In genomic region chr19:39788244-39788643, GRCh38 we compare ENCODE assay signal across 30 cellular contexts. TPM values are rescaled to one million over a fixed set of nuclear protein-coding genes. Genes with fewer than 3 reads are reported as not detected.
A peak's percentile ranks its signal among the peaks of the same experiment; 100 is the strongest.
DNase-seq lines count a peak whose midpoint lies in the region; ATAC-seq, FAIRE-seq and TF ChIP-seq lines count a peak whose summit lies in the region.
"Had no signal": no experiment of that assay in that cellular context is flagged by ENCODE, and none has a peak within 500 bp of the region (broad histone marks: within the 10 kb centered on the region; RNA-seq: fewer than 3 reads in every experiment).

No MANE protein-coding gene starts in this region.

- CTCF ChIA-PET in A549 (lab: Yijun Ruan, JAX): interaction anchor here (0.9 to 2.9 kb wide), 9 partner anchors 12 to 182 kb away, joined by 3 to 33 read pairs (median 4); partner anchors contain the start of genes FBL and PSMC4

- H3K4me2 ChIP-seq in A549 (no peak overlapping the region), Karpas-422 (ENCODE audit: low read depth, low read length, poor library complexity, severe bottlenecking) (no peak overlapping the region)
- H3K4me2 ChIP-seq: BLaER1 had no signal

- H3K4me1 ChIP-seq in A549 (no peaks in the 10 kb centered on the region), Karpas-422 (ENCODE audit: low read length) (no peaks in the 10 kb centered on the region)
- H3K4me1 ChIP-seq: BE2C, BLaER1 had no signal

- H3K9ac ChIP-seq in Karpas-422 (ENCODE audit: low read length): no peak overlapping the region
- H3K9ac ChIP-seq: BLaER1 had no signal

- no peak overlapping the region for H2AFZ ChIP-seq in Karpas-422 (ENCODE audit: low read length)

- H3K4me3 ChIP-seq in A549: no peak overlapping the region
- H3K4me3 ChIP-seq in Karpas-422 (ENCODE audit: low read length): no peak overlapping the region
- H3K4me3 ChIP-seq: BLaER1, GM12878 had no signal

- 0 out of 2 replicates have a peak, but pooled peaks cover 4% of the 10 kb centered on the region for H3K27me3 ChIP-seq in Karpas-422 (ENCODE audit: low read length)
- H3K27me3 ChIP-seq: BLaER1 had no signal

- POLR2A ChIA-PET in A549 (lab: Yijun Ruan, JAX): no interaction called here

- ATAC-seq in A549 (no peak), HG03108 (IDR thresholded peaks at IDR 0.05; ENCODE audit: unreplicated experiment) (no peak), GM19452 (IDR thresholded peaks at IDR 0.05; ENCODE audit: unreplicated experiment) (no peak)
- ATAC-seq: GM12878 had no signal

- H3K27ac ChIP-seq in A549 (no peak overlapping the region), Karpas-422 (ENCODE audit: low read length) (no peak overlapping the region)
- H3K27ac ChIP-seq: BLaER1 had no signal

- no peak for TF ChIP-seq EP300 in A549 (IDR thresholded peaks at IDR 0.05)

- H3K9me3 ChIP-seq in A549 (peaks cover 42% of the 10 kb centered on the region), Karpas-422 (ENCODE audit: low read length) (peaks cover 16% of the 10 kb centered on the region)
- H3K9me3 ChIP-seq: BE2C had no signal

- DNase-seq in A549 (ENCODE audit: low read depth in 1 of 2, low spot score in 1 of 2): no peak
- DNase-seq in Karpas-422: peak; percentile 47
- no peak for DNase-seq in stimulated activated CD4-positive, alpha-beta T cell treated with anti-CD3 and anti-CD28 coated beads, Interleukin-4, amount 100 ng/mL, for 1 hour
- DNase-seq: 8988T; ACHN; BE2C; C1 segment of cervical spinal cord; CD4-positive, alpha-beta memory T cell; CD4-positive, CD25-positive, alpha-beta regulatory T cell; CD8-positive, alpha-beta memory T cell; COR-L47; DMS 273 treated with DMSO at 0.1 percent for 48 hours; DMS153; DMS53; DMS79; DND-41; EL; GDM1 had no signal

- no peak for TF ChIP-seq POLR2A in A549 (IDR thresholded peaks at IDR 0.05; ENCODE audit: low read length)

- no peak for TF ChIP-seq RAD21 in A549 (conservative IDR thresholded peaks at IDR 0.05 in 1 of 2, IDR thresholded peaks at IDR 0.05 in 1 of 2)

- no peaks in the 10 kb centered on the region for H4K20me1 ChIP-seq in Karpas-422 (ENCODE audit: insufficient read depth, low read depth, low read length)
- H4K20me1 ChIP-seq: BLaER1 had no signal

- no peaks in the 10 kb centered on the region for H3K9me2 ChIP-seq in Karpas-422 (replicated peaks; ENCODE audit: insufficient read depth, low read length)

- peaks cover 3% of the 10 kb centered on the region; the same call in 1 of the 2 replicates for H3K36me3 ChIP-seq in Karpas-422 (ENCODE audit: insufficient read depth, low read length)
- H3K36me3 ChIP-seq: BE2C, BLaER1 had no signal

- peak; percentile 16 for FAIRE-seq in A204.1 (lab: Jason Lieb, UNC)
- peak; percentile 68 for FAIRE-seq in A549 (lab: Jason Lieb, UNC)
- FAIRE-seq: GM12878, GM12892, GM18507 had no signal

- H3K79me2 ChIP-seq in Karpas-422 (ENCODE audit: low read length): no peaks in the 10 kb centered on the region

- no peak for TF ChIP-seq CTCF in A549 (IDR thresholded peaks at IDR 0.05)

TF ChIP-seq in A549, 52 proteins besides CTCF, POLR2A, EP300 and RAD21:
- TF ChIP-seq RNF2 (IDR thresholded peaks at IDR 0.05; ENCODE audit: borderline replicate concordance, low read depth) (no peak), HEYL (CRISPR knock-in tag; IDR thresholded peaks at IDR 0.05) (no peak), EHF (CRISPR knock-in tag; IDR thresholded peaks at IDR 0.05) (no peak), MAX (IDR thresholded peaks at IDR 0.05) (no peak), HOXB13 (CRISPR knock-in tag; IDR thresholded peaks at IDR 0.05; ENCODE audit: low read depth) (no peak), RFX5 (IDR thresholded peaks at IDR 0.05) (no peak), ZC3H11A (IDR thresholded peaks at IDR 0.05) (no peak), USF2 (IDR thresholded peaks at IDR 0.05) (no peak), PHF8 (IDR thresholded peaks at IDR 0.05; ENCODE audit: borderline replicate concordance, low read depth) (no peak), CEBPB (IDR thresholded peaks at IDR 0.05) (no peak), NFE2L2 (conservative IDR thresholded peaks at IDR 0.05; ENCODE audit: low read length) (no peak), ZSCAN20 (CRISPR knock-in tag; IDR thresholded peaks at IDR 0.05) (no peak), BHLHE40 (IDR thresholded peaks at IDR 0.05; ENCODE audit: low read depth, low read length) (no peak), JUNB (IDR thresholded peaks at IDR 0.05) (no peak), BCL3 (IDR thresholded peaks at IDR 0.05) (no peak), EHMT2 (IDR thresholded peaks at IDR 0.05; ENCODE audit: low read depth) (no peak), NPAS2 (CRISPR knock-in tag; IDR thresholded peaks at IDR 0.05; ENCODE audit: borderline replicate concordance) (no peak)

RNA-seq across cellular contexts. Expression of gene LEUTX, which starts 9.6 kb away (rescaled TPM):
- polyA plus RNA-seq in A549 (2011; rRNA removed) (not detected in 2 replicates), A549 (2017; fragmentation: RNase III; extraction: RNeasy Plus Mini Kit Qiagen cat#74134 plus additional on column Dnase treatment) (not detected in 3 replicates)
- polyA plus RNA-seq in A549 (2012; cell fraction: cytosol; rRNA removed): 0.06 TPM in 1 of 2 replicates, not detected in the other
- not detected in 2 replicates for polyA plus RNA-seq in A549 (2012; cell fraction: nucleus; rRNA removed)
- polyA minus RNA-seq in A549 (2011; rRNA and poly(A)+ RNA removed): not detected in 2 replicates
- total RNA-seq in Karpas-422 (2014; rRNA removed; shearing (Covaris generic); ENCODE audit: low replicate concordance): not detected in 2 replicates
- total RNA-seq: A673; CD4-positive, alpha-beta memory T cell; CD4-positive, CD25-positive, alpha-beta regulatory T cell; CD8-positive, alpha-beta memory T cell; Daoy; G401; GM12878 had no signal
- polyA plus RNA-seq: AG04450; CD14-positive monocyte; CD4-positive, alpha-beta memory T cell; CD4-positive, CD25-positive, alpha-beta regulatory T cell; CD8-positive, alpha-beta memory T cell had no signal

RNA-seq across cellular contexts. Expression of gene DYRK1B, which starts 45.7 kb away (rescaled TPM):
- polyA plus RNA-seq in A549 (2011; rRNA removed) (13.8 and 17.3 TPM in 2 replicates), A549 (2017; fragmentation: RNase III; extraction: RNeasy Plus Mini Kit Qiagen cat#74134 plus additional on column Dnase treatment) (12.9 to 21.2 TPM (median 18.6 TPM) in 3 replicates)
- 10.5 and 14.7 TPM in 2 replicates for polyA plus RNA-seq in A549 (2012; cell fraction: cytosol; rRNA removed)
- polyA plus RNA-seq in A549 (2012; cell fraction: nucleus; rRNA removed): 43.9 and 45.3 TPM in 2 replicates
- 37.2 and 47.0 TPM in 2 replicates for polyA minus RNA-seq in A549 (2011; rRNA and poly(A)+ RNA removed)
- total RNA-seq in Karpas-422 (2014; rRNA removed; shearing (Covaris generic); ENCODE audit: low replicate concordance): 10.9 and 30.3 TPM in 2 replicates

RNA-seq across cellular contexts. Expression of gene CLC, which starts 50.4 kb away (rescaled TPM):
- polyA plus RNA-seq in A549 (2011; rRNA removed): not detected in 2 replicates
- not detected in 2 replicates for polyA plus RNA-seq in A549 (2012; cell fraction: cytosol; rRNA removed)
- not detected in 2 replicates for polyA plus RNA-seq in A549 (2012; cell fraction: nucleus; rRNA removed)
- not detected in 3 replicates for polyA plus RNA-seq in A549 (2017; fragmentation: RNase III; extraction: RNeasy Plus Mini Kit Qiagen cat#74134 plus additional on column Dnase treatment)
- not detected in 2 replicates for polyA minus RNA-seq in A549 (2011; rRNA and poly(A)+ RNA removed)
- not detected in 2 replicates for total RNA-seq in Karpas-422 (2014; rRNA removed; shearing (Covaris generic); ENCODE audit: low replicate concordance)
- total RNA-seq: A673; CD8-positive, alpha-beta memory T cell; Daoy; G401 had no signal
- polyA plus RNA-seq: AG04450; CD4-positive, CD25-positive, alpha-beta regulatory T cell had no signal

RNA-seq across cellular contexts. Expression of gene FBL, which starts 57.9 kb away (rescaled TPM):
- polyA plus RNA-seq in A549 (2011; rRNA removed) (716 and 970 TPM in 2 replicates), A549 (2017; fragmentation: RNase III; extraction: RNeasy Plus Mini Kit Qiagen cat#74134 plus additional on column Dnase treatment) (1,011 to 1,141 TPM (median 1,077 TPM) in 3 replicates)
- polyA plus RNA-seq in A549 (2012; cell fraction: cytosol; rRNA removed): 1,482 and 1,602 TPM in 2 replicates
- polyA plus RNA-seq in A549 (2012; cell fraction: nucleus; rRNA removed): 1,051 and 1,057 TPM in 2 replicates
- 1,036 and 1,137 TPM in 2 replicates for polyA minus RNA-seq in A549 (2011; rRNA and poly(A)+ RNA removed)
- 359 and 384 TPM in 2 replicates for total RNA-seq in Karpas-422 (2014; rRNA removed; shearing (Covaris generic); ENCODE audit: low replicate concordance)
